10 cellular contexts compared by ENCODE assay signal in genomic region chr12:130666645-130667044, GRCh38. TPM values are rescaled to one million over a fixed set of nuclear protein-coding genes. Genes with fewer than 3 reads are reported as not detected.
"Had no signal": no experiment of that assay in that cellular context is flagged by ENCODE, and none has a peak within 500 bp of the region (broad histone marks: within the 10 kb centered on the region; RNA-seq: fewer than 3 reads in every experiment).

No MANE protein-coding gene starts in this region.

- H3K4me2 ChIP-seq: KMS-11 had no signal

- H3K27ac Mint-ChIP-seq: HFFc6 had no signal

- H3K4me3 Mint-ChIP-seq: HFFc6 had no signal

- H3K27ac ChIP-seq: GM23248, HL-60, KMS-11 had no signal

- DNase-seq: GM23248, GOT3, H7, HCEC 1CT, HFFc6, IMR-90, KBM-7 had no signal

- H3K9ac ChIP-seq: GM23248, KMS-11 had no signal

- H3K4me3 ChIP-seq: GM23248 had no signal

- H2AFZ ChIP-seq: GM23248 had no signal

RNA-seq across cellular contexts. Expression of gene RIMBP2, which starts 49.5 kb away (rescaled TPM):
- total RNA-seq: GM23248, HFFc6, HT1080, IMR-90 had no signal
- polyA plus RNA-seq: GM23248, IMR-90 had no signal
